17 cellular contexts compared by ENCODE assay signal in the genomic region with DNA sequence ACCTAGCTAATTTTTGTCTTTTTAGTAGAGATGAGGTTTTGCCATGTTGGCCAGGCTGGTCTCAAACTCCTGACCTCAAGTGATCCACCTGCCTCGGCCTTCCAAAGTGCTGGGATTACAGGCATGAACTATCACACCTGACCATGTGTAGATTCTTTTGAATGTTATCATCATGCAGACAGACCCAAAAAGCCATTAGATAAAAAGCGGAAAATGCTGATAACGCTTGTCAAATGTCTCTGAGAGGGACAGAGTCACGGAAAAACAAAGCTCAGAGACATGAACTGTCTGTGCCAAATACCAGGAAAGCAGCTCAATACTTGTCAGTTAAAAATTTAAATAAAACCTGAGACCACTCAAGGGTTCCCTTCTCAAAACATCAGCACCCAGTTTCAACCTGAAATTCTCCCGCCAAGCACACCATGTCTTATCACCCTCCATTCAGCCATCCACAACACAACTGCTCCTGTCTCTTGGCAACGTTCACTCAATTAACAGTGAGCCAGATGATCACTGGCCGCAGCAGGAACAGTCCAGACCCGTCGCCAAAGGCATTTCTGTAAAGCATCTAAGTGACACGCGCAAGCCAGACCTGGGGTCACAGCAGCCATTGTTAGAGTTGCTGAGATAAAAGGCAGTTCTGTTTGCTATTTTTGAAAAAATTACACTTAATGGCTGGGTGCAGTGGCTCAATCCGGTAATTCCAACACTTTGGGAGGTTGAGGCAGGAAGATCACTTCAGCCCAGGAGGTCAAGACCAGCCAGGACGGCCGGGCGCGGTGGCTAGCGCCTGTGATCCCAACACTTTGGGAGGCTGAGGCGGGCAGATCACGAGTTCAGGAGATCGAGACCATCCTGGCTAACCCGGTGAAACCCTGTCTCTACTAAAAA. TPM values are rescaled to one million over a fixed set of nuclear protein-coding genes. Genes with fewer than 3 reads are reported as not detected.
DNase-seq lines count a peak whose midpoint lies in the region; ATAC-seq and TF ChIP-seq lines count a peak whose summit lies in the region.
"Had no signal": no experiment of that assay in that cellular context is flagged by ENCODE, and none has a peak within 500 bp of the region (broad histone marks: within the 10 kb centered on the region; RNA-seq: fewer than 3 reads in every experiment).

No MANE protein-coding gene starts in this region.

- ATAC-seq in activated T-cell treated with anti-CD3 and anti-CD28 coated beads, Interleukin-2, amount 50 U/mL, for 72 hours (replicated peaks in 1 of 2), result no peak
- no peak for ATAC-seq in central memory CD8-positive, alpha-beta T cell (replicated peaks; ENCODE audit: extremely low read depth, poor library complexity, severe bottlenecking)
- no peak for ATAC-seq in naive thymus-derived CD8-positive, alpha-beta T cell
- no peak for ATAC-seq in HG03442 (IDR thresholded peaks at IDR 0.05; ENCODE audit: unreplicated experiment)

- TF ChIP-seq POLR2A in Peyer's patch (IDR thresholded peaks at IDR 0.05), result no peak

- H3K9me3 Mint-ChIP-seq in activated T-cell treated with anti-CD3 and anti-CD28 coated beads, Interleukin-2, amount 50 U/mL, for 24 hours, result no peaks in the 10 kb centered on the region
- no peaks in the 10 kb centered on the region for H3K9me3 Mint-ChIP-seq in activated T-cell treated with anti-CD3 and anti-CD28 coated beads, Interleukin-2, amount 50 U/mL, for 72 hours
- H3K9me3 Mint-ChIP-seq in central memory CD8-positive, alpha-beta T cell, result no peaks in the 10 kb centered on the region
- H3K9me3 Mint-ChIP-seq in naive thymus-derived CD8-positive, alpha-beta T cell, result no peaks in the 10 kb centered on the region

- H3K4me3 Mint-ChIP-seq in activated T-cell treated with anti-CD3 and anti-CD28 coated beads, Interleukin-2, amount 50 U/mL, for 24 hours, result no peak overlapping the region
- no peak overlapping the region for H3K4me3 Mint-ChIP-seq in activated T-cell treated with anti-CD3 and anti-CD28 coated beads, Interleukin-2, amount 50 U/mL, for 72 hours
- no peak overlapping the region for H3K4me3 Mint-ChIP-seq in central memory CD8-positive, alpha-beta T cell
- peak overlapping the region in 7 of 10 donors; percentile 9 to 66 (median 59) for H3K4me3 Mint-ChIP-seq in naive thymus-derived CD8-positive, alpha-beta T cell

- H3K27me3 Mint-ChIP-seq in activated T-cell treated with anti-CD3 and anti-CD28 coated beads, Interleukin-2, amount 50 U/mL, for 24 hours, result no peaks in the 10 kb centered on the region
- H3K27me3 Mint-ChIP-seq in activated T-cell treated with anti-CD3 and anti-CD28 coated beads, Interleukin-2, amount 50 U/mL, for 72 hours (ENCODE audit: low read depth), result no peaks in the 10 kb centered on the region
- no peaks in the 10 kb centered on the region for H3K27me3 Mint-ChIP-seq in central memory CD8-positive, alpha-beta T cell
- H3K27me3 Mint-ChIP-seq in naive thymus-derived CD8-positive, alpha-beta T cell, result no peaks in the 10 kb centered on the region

- TF ChIP-seq CTCF in Peyer's patch (IDR thresholded peaks at IDR 0.05), result no peak

- no peaks in the 10 kb centered on the region for H3K4me1 ChIP-seq in Peyer's patch

- peaks cover 95% of the 10 kb centered on the region for H3K36me3 Mint-ChIP-seq in activated T-cell treated with anti-CD3 and anti-CD28 coated beads, Interleukin-2, amount 50 U/mL, for 24 hours (ENCODE audit: low read depth)
- peaks cover 10 to 47% of the 10 kb centered on the region in 2 donors for H3K36me3 Mint-ChIP-seq in activated T-cell treated with anti-CD3 and anti-CD28 coated beads, Interleukin-2, amount 50 U/mL, for 72 hours (ENCODE audit: insufficient read depth in 2 of 2)
- peaks cover 14% of the 10 kb centered on the region for H3K36me3 Mint-ChIP-seq in central memory CD8-positive, alpha-beta T cell (ENCODE audit: insufficient read depth)
- no peaks in the 10 kb centered on the region for H3K36me3 Mint-ChIP-seq in naive thymus-derived CD8-positive, alpha-beta T cell

- POLR2A ChIA-PET in naive thymus-derived CD8-positive, alpha-beta T cell (lab: Charles Lee), result interaction anchor here (0.6 to 4.6 kb wide), 7 partner anchors 25 to 92 kb away, joined by 3 to 48 read pairs (median 7); partner anchors contain the start of gene VPS9D1

- H3K9me3 ChIP-seq in Peyer's patch, result no peaks in the 10 kb centered on the region

- DNase-seq in activated T-cell treated with anti-CD3 and anti-CD28 coated beads, Interleukin-2, amount 50 U/mL, for 24 hours, result no peak
- DNase-seq in activated T-cell treated with anti-CD3 and anti-CD28 coated beads, Interleukin-2, amount 50 U/mL, for 72 hours, result no peak
- DNase-seq in NCI-H2227 treated with DMSO at 0.1 percent for 48 hours (lab: John Stamatoyannopoulos, UW) (peak; percentile 55), Peyer's patch (no peak)
- no peak for DNase-seq in central memory CD8-positive, alpha-beta T cell (ENCODE audit: low spot score in 2 of 2)
- no peak for DNase-seq in naive thymus-derived CD8-positive, alpha-beta T cell
- no peak for DNase-seq in stimulated activated naive CD4-positive, alpha-beta T cell treated with Interleukin-2 at 50 U/mL for 16 hours (lab: John Stamatoyannopoulos, UW)
- DNase-seq: activated gamma-delta T cell treated with Interleukin-2 at 50 U/mL for 16 hours; activated T-cell treated with anti-CD3 and anti-CD28 coated beads for 4 hours; aorta; central memory CD4-positive, alpha-beta T cell; DMS79 treated with DMSO at 0.1 percent for 48 hours; NCI-H2171; NCI-H526 treated with DMSO at 0.1 percent for 48 hours; T-helper 2 cell had no signal

- H3K27ac ChIP-seq in Peyer's patch, result no peak overlapping the region
- H3K27ac ChIP-seq: VCaP had no signal

- peak overlapping the region; percentile 60 for H3K27ac Mint-ChIP-seq in activated T-cell treated with anti-CD3 and anti-CD28 coated beads, Interleukin-2, amount 50 U/mL, for 24 hours
- H3K27ac Mint-ChIP-seq in activated T-cell treated with anti-CD3 and anti-CD28 coated beads, Interleukin-2, amount 50 U/mL, for 72 hours, result no peak overlapping the region
- H3K27ac Mint-ChIP-seq in central memory CD8-positive, alpha-beta T cell (ENCODE audit: low read depth), result peak overlapping the region; percentile 97
- H3K27ac Mint-ChIP-seq in naive thymus-derived CD8-positive, alpha-beta T cell, result peak overlapping the region in 5 of 10 donors; percentile 7 to 80 (median 49)

- H3K36me3 ChIP-seq in Peyer's patch, result no peaks in the 10 kb centered on the region

- H3K4me3 ChIP-seq in Peyer's patch, result no peak overlapping the region

- H3K27me3 ChIP-seq in Peyer's patch, result no peaks in the 10 kb centered on the region

- peaks cover 30% of the 10 kb centered on the region for H3K4me1 Mint-ChIP-seq in activated T-cell treated with anti-CD3 and anti-CD28 coated beads, Interleukin-2, amount 50 U/mL, for 24 hours (ENCODE audit: low read depth)
- peaks cover 22% of the 10 kb centered on the region for H3K4me1 Mint-ChIP-seq in activated T-cell treated with anti-CD3 and anti-CD28 coated beads, Interleukin-2, amount 50 U/mL, for 72 hours (ENCODE audit: low read depth)
- H3K4me1 Mint-ChIP-seq in central memory CD8-positive, alpha-beta T cell, result peaks cover 29% of the 10 kb centered on the region
- peaks cover 18 to 36% (median 34%) of the 10 kb centered on the region in 4 donors for H3K4me1 Mint-ChIP-seq in naive thymus-derived CD8-positive, alpha-beta T cell

RNA-seq across cellular contexts. Expression of gene FANCA, which starts 29.7 kb away (rescaled TPM):
- total RNA-seq in activated T-cell treated with anti-CD3 and anti-CD28 coated beads, Interleukin-2, amount 50 U/mL, for 72 hours, result 100 to 1,000 TPM in 1 of 2 donors, 10 to 100 TPM in 1; 90.6 to 128 TPM
- 1 to 10 TPM; 3.7 to 6.1 TPM for total RNA-seq in naive thymus-derived CD8-positive, alpha-beta T cell
- polyA plus RNA-seq in naive thymus-derived CD8-positive, alpha-beta T cell, result 1 to 10 TPM in 2 of 3 donors, under 1 TPM in 1; 0.98 to 7.4 (median 1.5) TPM
- 100 to 1,000 TPM in 1 of 4 donors, 10 to 100 TPM in 3; 19.4 to 187 (median 27.9) TPM for total RNA-seq in Peyer's patch

RNA-seq across cellular contexts. Expression of gene SPIRE2, which starts 41.6 kb away (rescaled TPM):
- total RNA-seq in activated T-cell treated with anti-CD3 and anti-CD28 coated beads, Interleukin-2, amount 50 U/mL, for 72 hours, result under 1 TPM; 0.69 to 0.91 TPM
- 1 to 10 TPM; 1.0 to 2.3 TPM for total RNA-seq in naive thymus-derived CD8-positive, alpha-beta T cell
- under 1 TPM in 1 of 3 donors, not detected in 2; 0.16 TPM for polyA plus RNA-seq in naive thymus-derived CD8-positive, alpha-beta T cell
- 100 to 1,000 TPM in 3 of 4 donors, 10 to 100 TPM in 1; 45.5 to 147 (median 111) TPM for total RNA-seq in Peyer's patch

Comparison
In these comparisons a context has a peak if more than half of its experiments do, and no peak if none do; other contexts are left out.
1. H3K4me3 Mint-ChIP-seq: peak in naive thymus-derived CD8-positive, alpha-beta T cell (7 of 10); none in activated T-cell treated with anti-CD3 and anti-CD28 coated beads, Interleukin-2, amount 50 U/mL, for 24 hours (single experiment), activated T-cell treated with anti-CD3 and anti-CD28 coated beads, Interleukin-2, amount 50 U/mL, for 72 hours (0 of 2) and central memory CD8-positive, alpha-beta T cell (single experiment).
2. RNA of gene SPIRE2, which starts 41.6 kb away (total RNA-seq): 45.5 to 147 TPM in Peyer's patch; 1.0 to 2.3 TPM in naive thymus-derived CD8-positive, alpha-beta T cell and 0.69 to 0.91 TPM in activated T-cell treated with anti-CD3 and anti-CD28 coated beads, Interleukin-2, amount 50 U/mL, for 72 hours; every median in the first group is over 10 times any median in the second.